ENCODE assay signal across 8 cellular contexts in genomic region chr12:6869049-6870021, GRCh38. TPM values are rescaled to one million over a fixed set of nuclear protein-coding genes. Genes with fewer than 3 reads are reported as not detected.
DNase-seq lines count a peak whose midpoint lies in the region; ATAC-seq and TF ChIP-seq lines count a peak whose summit lies in the region.

No MANE protein-coding gene starts in this region.

- no peaks in the 10 kb centered on the region for H3K27me3 ChIP-seq in SU-DHL-6 (ENCODE audit: low read length)
- H3K27me3 ChIP-seq in adipocyte (replicated peaks; ENCODE audit: control insufficient read depth, insufficient read depth, low read length): no peaks in the 10 kb centered on the region
- no peaks in the 10 kb centered on the region for H3K27me3 ChIP-seq in right cardiac atrium (ENCODE audit: control insufficient read depth, insufficient read depth)
- H3K27me3 ChIP-seq in uterus: no peaks in the 10 kb centered on the region

- no peaks in the 10 kb centered on the region for H3K9me3 ChIP-seq in SU-DHL-6 (ENCODE audit: insufficient read depth, low read length)
- H3K9me3 ChIP-seq in adipocyte (ENCODE audit: control insufficient read depth, low read length): no peaks in the 10 kb centered on the region
- H3K9me3 ChIP-seq in right cardiac atrium (ENCODE audit: control insufficient read depth, low read length): no peaks in the 10 kb centered on the region
- H3K9me3 ChIP-seq in uterus: no peaks in the 10 kb centered on the region

- peaks cover 43% of the 10 kb centered on the region for H3K4me1 ChIP-seq in adipocyte (ENCODE audit: control insufficient read depth, insufficient read depth, low read length)
- H3K4me1 ChIP-seq in right cardiac atrium (ENCODE audit: control insufficient read depth, insufficient read depth, low read length): peaks cover 2% of the 10 kb centered on the region
- H3K4me1 ChIP-seq in uterus: peaks cover 10 to 25% of the 10 kb centered on the region in 2 donors

- H3K27ac ChIP-seq in SU-DHL-6 (ENCODE audit: low read depth, low read length) (peak overlapping the region; percentile 84), right cardiac atrium (ENCODE audit: low read length) (peak overlapping the region; percentile 25), uterus (peak overlapping the region; percentile 94 to 97)

- ATAC-seq in right cardiac atrium (no peak), HG03175 (IDR thresholded peaks at IDR 0.05; ENCODE audit: unreplicated experiment) (no peak)

- peak; percentile 75 for TF ChIP-seq CTCF in SU-DHL-6 (IDR thresholded peaks at IDR 0.05; ENCODE audit: insufficient read depth, low read length, poor library complexity, severe bottlenecking)
- TF ChIP-seq CTCF in uterus (IDR thresholded peaks at IDR 0.05): peak; percentile 85 to 90 (median 86)

- H4K20me1 ChIP-seq in SU-DHL-6 (ENCODE audit: low read depth, low read length): no peaks in the 10 kb centered on the region; the same call in 1 of the 2 replicates

- H3K4me2 ChIP-seq in SU-DHL-6 (ENCODE audit: low read depth, low read length, poor library complexity, severe bottlenecking): peak overlapping the region; percentile 87

- H3K36me3 ChIP-seq in SU-DHL-6 (ENCODE audit: low read length) (peaks cover 3% of the 10 kb centered on the region; the same call in 1 of the 2 replicates), adipocyte (ENCODE audit: control insufficient read depth, insufficient read depth, low read length, severe bottlenecking) (peaks cover 39% of the 10 kb centered on the region), uterus (no peaks in the 10 kb centered on the region)

- intact Hi-C loops in right cardiac atrium (cut with DNase I): loop anchor here in 1 of 4 donors (2.0 kb wide), 1 partner anchor 69 kb away; no protein-coding TSS in a partner anchor
- intact Hi-C loops in uterus (cut with DNase I; ENCODE audit: low total_unique reads): no loop called here

- peak overlapping the region; percentile 98 for H3K9ac ChIP-seq in SU-DHL-6 (ENCODE audit: low read length)
- H3K9ac ChIP-seq in adipocyte (ENCODE audit: low read length): peak overlapping the region; percentile 98

- H3K4me3 ChIP-seq in SU-DHL-6 (ENCODE audit: insufficient read depth, low read length, poor library complexity, severe bottlenecking): peak overlapping the region; percentile 77
- H3K4me3 ChIP-seq in adipocyte (ENCODE audit: low read length): peak overlapping the region; percentile 88
- H3K4me3 ChIP-seq in right cardiac atrium (ENCODE audit: low read length): no peak overlapping the region
- no peak overlapping the region for H3K4me3 ChIP-seq in uterus

- H3K9me2 ChIP-seq in SU-DHL-6 (replicated peaks; ENCODE audit: insufficient read depth, low read length): no peaks in the 10 kb centered on the region

- DNase-seq in GDM1 (lab: John Stamatoyannopoulos, UW) (peak; percentile 58), NCI-H1105 (lab: John Stamatoyannopoulos, UW) (peak; percentile 71), adipocyte (ENCODE audit: low read depth) (peak; percentile 87), right cardiac atrium (peak; percentile 67 to 89 (median 83)), putamen (ENCODE audit: low spot score) (peak; percentile 63), uterus (peak; percentile 83 to 87)

- 29% methylated on average over 12 of the region's 12 CpGs for WGBS in right cardiac atrium

- peaks cover 45% of the 10 kb centered on the region for H3F3A ChIP-seq in SU-DHL-6 (ENCODE audit: insufficient read depth)

- no peak for TF ChIP-seq POLR2A in uterus (IDR thresholded peaks at IDR 0.05)

- no peak overlapping the region for H2AFZ ChIP-seq in SU-DHL-6 (ENCODE audit: low read depth, low read length, severe bottlenecking)

- H3K79me2 ChIP-seq in SU-DHL-6 (ENCODE audit: insufficient read depth, low read length): peaks cover 19% of the 10 kb centered on the region

RNA-seq across cellular contexts. Expression of gene TPI1, which starts 2.0 kb away (rescaled TPM):
- 100 to 1,000 TPM; 707 to 793 (median 721) TPM for total RNA-seq in right cardiac atrium
- polyA plus RNA-seq in right cardiac atrium: 872 TPM
- 100 to 1,000 TPM; 159 to 307 (median 240) TPM for total RNA-seq in uterus

RNA-seq across cellular contexts. Expression of gene SPSB2, which starts 3.8 kb away (rescaled TPM):
- total RNA-seq in right cardiac atrium (1 to 10 TPM; 2.5 to 4.2 (median 3.5) TPM), uterus (10 to 100 TPM in 1 of 4 donors, 1 to 10 TPM in 3; 2.8 to 11.3 (median 5.0) TPM)
- 4.6 TPM for polyA plus RNA-seq in right cardiac atrium

RNA-seq across cellular contexts. Expression of gene USP5, which starts 17.4 kb away (rescaled TPM):
- total RNA-seq in right cardiac atrium: 10 to 100 TPM; 59.2 to 74.6 (median 71.0) TPM
- polyA plus RNA-seq in right cardiac atrium: 29.4 TPM
- total RNA-seq in uterus: 10 to 100 TPM; 37.1 to 68.6 (median 52.8) TPM

RNA-seq across cellular contexts. Expression of gene CDCA3, which starts 18.2 kb away (rescaled TPM):
- total RNA-seq in right cardiac atrium (1 to 10 TPM in 3 of 4 donors, not detected in 1; 1.2 to 1.8 (median 1.2) TPM), uterus (1 to 10 TPM in 1 of 4 donors, under 1 TPM in 1, not detected in 2; 0.76 to 9.6 TPM)
- 0.50 TPM for polyA plus RNA-seq in right cardiac atrium

RNA-seq across cellular contexts. Expression of gene GNB3, which starts 28.6 kb away (rescaled TPM):
- total RNA-seq in right cardiac atrium: 1 to 10 TPM; 2.9 to 7.8 (median 4.0) TPM
- polyA plus RNA-seq in right cardiac atrium: 3.1 TPM
- total RNA-seq in uterus: 10 to 100 TPM in 1 of 4 donors, 1 to 10 TPM in 1, under 1 TPM in 1, not detected in 1; under 0.01 to 18.3 (median 2.7) TPM

Comparison
In these comparisons a context has a peak if more than half of its experiments do, and no peak if none do; other contexts are left out.
1. H3K27ac ChIP-seq: peak in every context shown above with its lines; median percentile 96 in uterus; 84 in SU-DHL-6; 25 in right cardiac atrium.
2. H3K4me3 ChIP-seq: peak in SU-DHL-6 (single experiment) and adipocyte (single experiment); none in right cardiac atrium (single experiment) and uterus (0 of 2).
3. Peak in every context shown above with its lines, with median percentiles within 50 percentile points of each other: DNase-seq.